21 cellular contexts compared by ENCODE assay signal in the genomic region with DNA sequence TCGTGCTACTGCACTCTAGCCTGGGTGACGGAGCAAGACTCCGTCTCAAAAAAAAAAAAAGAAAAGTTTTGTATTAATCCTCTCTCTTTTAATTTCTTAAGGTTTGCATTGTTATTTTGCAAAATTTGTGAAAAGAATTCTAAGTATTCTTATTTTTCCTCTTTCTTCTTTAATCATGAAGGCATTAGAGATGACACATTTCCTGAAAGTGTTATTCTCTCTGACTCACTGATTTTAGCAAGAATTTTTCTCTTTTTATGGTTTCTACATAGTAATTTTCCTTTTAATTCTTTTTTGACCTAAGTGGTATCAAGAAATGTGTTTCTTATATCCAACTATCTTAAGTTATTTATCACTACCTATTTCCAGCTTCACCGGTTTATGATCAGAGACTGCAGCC.
DNase-seq lines count a peak whose midpoint lies in the region; ATAC-seq and TF ChIP-seq lines count a peak whose summit lies in the region.
"Had no signal": no experiment of that assay in that cellular context is flagged by ENCODE, and none has a peak within 500 bp of the region (broad histone marks: within the 10 kb centered on the region; RNA-seq: fewer than 3 reads in every experiment).

No MANE protein-coding gene starts in this region.

- H4K20me1 ChIP-seq in GM23248 (ENCODE audit: insufficient read depth) = no peaks in the 10 kb centered on the region

- no peaks in the 10 kb centered on the region for H3K9me2 ChIP-seq in GM23248 (ENCODE audit: insufficient read depth)

- ATAC-seq in GM21423 (IDR thresholded peaks at IDR 0.05; ENCODE audit: unreplicated experiment) = no peak

- H3K9ac ChIP-seq in GM23248 = no peak overlapping the region

- in situ Hi-C loops in GM23248 (cut with MboI) = no loop called here

- CTCF ChIA-PET in A673 (lab: Charles Lee) = no interaction called here

- WGBS in GM23248 (ENCODE audit: low coverage in 1 of 2, low lambda C conversion rate in 2 of 2, missing lambda C conversion rate in 2 of 2), 2 experiments = 80 to 97% methylated on average over 3 to 4 of the region's 4 CpGs

- H3K9me3 ChIP-seq in A673 (ENCODE audit: low read depth, low read length, poor library complexity, severe bottlenecking) (peaks cover 7% of the 10 kb centered on the region), GM23248 (ENCODE audit: low read depth) (no peaks in the 10 kb centered on the region)

- H3K4me1 ChIP-seq in A673 (ENCODE audit: insufficient read depth, low read length, poor library complexity, severe bottlenecking) = no peaks in the 10 kb centered on the region
- 0 out of 2 replicates have a peak, but pooled peaks cover 4% of the 10 kb centered on the region for H3K4me1 ChIP-seq in GM23248 (ENCODE audit: insufficient read depth)
- H3K4me1 ChIP-seq: BE2C had no signal

- DNase-seq in A673 (ENCODE audit: low spot score) (peak; percentile 45), GM23248 (peak; percentile 36), M059J (ENCODE audit: low read depth) (peak; percentile 12)
- DNase-seq in stimulated activated CD4-positive, alpha-beta T cell treated with anti-CD3 and anti-CD28 coated beads, Interleukin-1b, Interleukin-23, amount 100 ng/mL, for 48 hours = no peak
- DNase-seq in stimulated activated CD4-positive, alpha-beta T cell treated with anti-CD3 and anti-CD28 coated beads, Interleukin-15, amount 100 ng/mL, for 24 hours = no peak
- DNase-seq in stimulated activated CD4-positive, alpha-beta T cell treated with anti-CD3 and anti-CD28 coated beads, Interleukin-4, amount 100 ng/mL, for 24 hours = no peak
- DNase-seq: 8988T; ACHN; BE2C; C1 segment of cervical spinal cord; CD4-positive, CD25-positive, alpha-beta regulatory T cell; CD8-positive, alpha-beta memory T cell; COR-L47; DMS 273 treated with DMSO at 0.1 percent for 48 hours; DMS53; DND-41; GF-D8; GOT3; H7; KG1 had no signal

- H3K36me3 ChIP-seq in A673 (ENCODE audit: insufficient read depth, low read length, poor library complexity, severe bottlenecking) (no peaks in the 10 kb centered on the region), GM23248 (ENCODE audit: low read depth) (no peaks in the 10 kb centered on the region)
- H3K36me3 ChIP-seq: BE2C had no signal

- H3K27ac ChIP-seq in A673 (ENCODE audit: low read depth, low read length, poor library complexity, severe bottlenecking) = no peak overlapping the region
- no peak overlapping the region for H3K27ac ChIP-seq in GM23248

- H3K4me2 ChIP-seq in GM23248 (ENCODE audit: unreplicated experiment) = no peak overlapping the region

- peaks cover 4% of the 10 kb centered on the region; the same call in 1 of the 2 replicates for H3F3A ChIP-seq in GM23248 (ENCODE audit: insufficient read depth)

- H2AFZ ChIP-seq in GM23248 = no peak overlapping the region

- H3K4me3 ChIP-seq in A673 (ENCODE audit: low read depth, low read length, poor library complexity, severe bottlenecking) (no peak overlapping the region), GM23248 (no peak overlapping the region)

- TF ChIP-seq CTCF in A673 (conservative IDR thresholded peaks at IDR 0.05; ENCODE audit: low read depth, low read length) = no peak

- intact Hi-C loops in A673 (cut with micrococcal nuclease; ENCODE audit: unreplicated experiment) = no loop called here

- no peaks in the 10 kb centered on the region for H3K79me2 ChIP-seq in GM23248 (ENCODE audit: insufficient read depth)

- POLR2A ChIA-PET in A673 (lab: Charles Lee; ENCODE audit: low non-redundant PET) = no interaction called here

- no TSS peak for BruUV-seq in A673 (replicated peaks; lab: Mats Ljungman, UMichigan)

- H3K27me3 ChIP-seq in A673 (replicated peaks; ENCODE audit: insufficient read depth, low read depth, low read length, poor library complexity) = no peaks in the 10 kb centered on the region
- H3K27me3 ChIP-seq in GM23248 (replicated peaks; ENCODE audit: insufficient read depth) = no peaks in the 10 kb centered on the region
- H3K27me3 ChIP-seq: BE2C had no signal

Comparison
In these comparisons a context has a peak if more than half of its experiments do, and no peak if none do; other contexts are left out.
1. DNase-seq: peak in A673 (single experiment), GM23248 (single experiment) and M059J (single experiment); none in stimulated activated CD4-positive, alpha-beta T cell treated with anti-CD3 and anti-CD28 coated beads, Interleukin-1b, Interleukin-23, amount 100 ng/mL, for 48 hours (single experiment), stimulated activated CD4-positive, alpha-beta T cell treated with anti-CD3 and anti-CD28 coated beads, Interleukin-15, amount 100 ng/mL, for 24 hours (single experiment) and stimulated activated CD4-positive, alpha-beta T cell treated with anti-CD3 and anti-CD28 coated beads, Interleukin-4, amount 100 ng/mL, for 24 hours (single experiment).